In genomic region chr10:21184216-21184615, GRCh38 we compare ENCODE assay signal across 13 cellular contexts.
DNase-seq lines count a peak whose midpoint lies in the region; ATAC-seq, FAIRE-seq and TF ChIP-seq lines count a peak whose summit lies in the region.
"Had no signal": no experiment of that assay in that cellular context is flagged by ENCODE, and none has a peak within 500 bp of the region (broad histone marks: within the 10 kb centered on the region; RNA-seq: fewer than 3 reads in every experiment).

No MANE protein-coding gene starts in this region.

- H3K4me2 ChIP-seq in fibroblast of lung (ENCODE audit: extremely low read depth, insufficient read depth, low read length) (no peak overlapping the region), skeletal muscle satellite cell (ENCODE audit: low read length) (peak overlapping the region; percentile 2)
- H3K4me2 ChIP-seq: hepatocyte had no signal

- H3K27ac ChIP-seq in fibroblast of lung (ENCODE audit: insufficient read depth, low read length) (no peak overlapping the region), upper lobe of left lung (no peak overlapping the region), thyroid gland (no peak overlapping the region)
- H3K27ac ChIP-seq: hepatocyte, SJSA1 had no signal

- H3K79me2 ChIP-seq in fibroblast of lung (ENCODE audit: control insufficient read depth, insufficient read depth, low read length), result no peaks in the 10 kb centered on the region
- H3K79me2 ChIP-seq: hepatocyte had no signal

- H3K9me3 ChIP-seq in fibroblast of lung (ENCODE audit: control insufficient read depth, insufficient read depth, low read depth, low read length), result no peaks in the 10 kb centered on the region
- H3K9me3 ChIP-seq in skeletal muscle satellite cell (replicated peaks; ENCODE audit: low read length), result no peaks in the 10 kb centered on the region
- no peaks in the 10 kb centered on the region for H3K9me3 ChIP-seq in upper lobe of left lung
- H3K9me3 ChIP-seq in thyroid gland, result no peaks in the 10 kb centered on the region
- H3K9me3 ChIP-seq: prostate gland, SJSA1 had no signal

- TF ChIP-seq POLR2A in upper lobe of left lung (IDR thresholded peaks at IDR 0.05) (no peak), thyroid gland (IDR thresholded peaks at IDR 0.05) (no peak)

- H3K4me1 ChIP-seq in fibroblast of lung (ENCODE audit: control insufficient read depth, extremely low read depth, insufficient read depth, low read length), result no peaks in the 10 kb centered on the region
- H3K4me1 ChIP-seq in skeletal muscle satellite cell (ENCODE audit: control insufficient read depth, insufficient read depth, low read length), result peaks cover 26% of the 10 kb centered on the region
- H3K4me1 ChIP-seq in upper lobe of left lung, result no peaks in the 10 kb centered on the region
- H3K4me1 ChIP-seq in thyroid gland, result peaks cover 0 to 5% of the 10 kb centered on the region in 2 donors
- H3K4me1 ChIP-seq: prostate gland had no signal

- ATAC-seq in GM19463 (IDR thresholded peaks at IDR 0.05; ENCODE audit: unreplicated experiment), result no peak
- ATAC-seq in upper lobe of left lung (ENCODE audit: low FRiP score in 2 of 2), result no peak

- no peak for TF ChIP-seq EP300 in upper lobe of left lung (IDR thresholded peaks at IDR 0.05)

- H3K36me3 ChIP-seq in fibroblast of lung (ENCODE audit: control insufficient read depth, insufficient read depth, low read length) (no peaks in the 10 kb centered on the region), skeletal muscle satellite cell (ENCODE audit: insufficient read depth, low read length) (no peaks in the 10 kb centered on the region), upper lobe of left lung (no peaks in the 10 kb centered on the region), thyroid gland (no peaks in the 10 kb centered on the region)
- H3K36me3 ChIP-seq: prostate gland, SJSA1 had no signal

- H3K9ac ChIP-seq in fibroblast of lung (ENCODE audit: insufficient read depth, low read length) (no peak overlapping the region), skeletal muscle satellite cell (ENCODE audit: low read depth, low read length) (no peak overlapping the region)

- no peaks in the 10 kb centered on the region for H4K20me1 ChIP-seq in fibroblast of lung (ENCODE audit: control insufficient read depth, extremely low read depth, insufficient read depth, low read length)

- intact Hi-C loops in thyroid gland (cut with DNase I), result no loop called here

- WGBS in upper lobe of left lung, 2 donors, result 82 to 87% methylated on average over 2 of the region's 2 CpGs
- WGBS in thyroid gland, 2 donors, result 76 to 79% methylated on average over 2 of the region's 2 CpGs

- H3K4me3 ChIP-seq in fibroblast of lung (replicated peaks in 1 of 4; ENCODE audit: control extremely low read depth in 1 of 4, insufficient read depth in 1 of 4, low read depth in 3 of 4, low read length in 4 of 4), result no peak overlapping the region
- no peak overlapping the region for H3K4me3 ChIP-seq in skeletal muscle satellite cell (ENCODE audit: low read length)
- no peak overlapping the region for H3K4me3 ChIP-seq in upper lobe of left lung
- no peak overlapping the region for H3K4me3 ChIP-seq in thyroid gland (replicated peaks in 1 of 3)
- H3K4me3 ChIP-seq: hepatocyte, prostate gland, SJSA1 had no signal

- H2AFZ ChIP-seq in fibroblast of lung (ENCODE audit: low read length), result no peak overlapping the region
- H2AFZ ChIP-seq: hepatocyte had no signal

- no peaks in the 10 kb centered on the region for H3K27me3 ChIP-seq in fibroblast of lung (ENCODE audit: control insufficient read depth, insufficient read depth, low read length)
- no peaks in the 10 kb centered on the region for H3K27me3 ChIP-seq in skeletal muscle satellite cell (ENCODE audit: control insufficient read depth, insufficient read depth, low read length)
- H3K27me3 ChIP-seq in upper lobe of left lung, result no peaks in the 10 kb centered on the region
- H3K27me3 ChIP-seq in thyroid gland, result no peaks in the 10 kb centered on the region
- H3K27me3 ChIP-seq: hepatocyte, SJSA1 had no signal

- peak; percentile 90 for DNase-seq in NCI-H146 (lab: John Stamatoyannopoulos, UW)
- DNase-seq in RCC 7860 (ENCODE audit: low spot score), result peak; percentile 44
- peak; percentile 23 to 48 for DNase-seq in fibroblast of lung (ENCODE audit: low read depth in 2 of 2)
- no peak for DNase-seq in upper lobe of left lung
- DNase-seq in thyroid gland, result no peak
- DNase-seq: H7, NCI-H2107 had no signal

- FAIRE-seq in RCC 7860 (lab: Jason Lieb, UNC), result peak; percentile 27
- FAIRE-seq: GM12891 had no signal

- no peak for TF ChIP-seq CTCF in fibroblast of lung (conservative IDR thresholded peaks at IDR 0.05 in 1 of 2, IDR thresholded peaks at IDR 0.05 in 1 of 2; ENCODE audit: low read depth in 1 of 2, low read length in 2 of 2)
- no peak for TF ChIP-seq CTCF in upper lobe of left lung (IDR thresholded peaks at IDR 0.05)
- TF ChIP-seq CTCF in thyroid gland (IDR thresholded peaks at IDR 0.05), result no peak

Comparison
In these comparisons a context has a peak if more than half of its experiments do, and no peak if none do; other contexts are left out.
1. DNase-seq: peak in NCI-H146 (single experiment), RCC 7860 (single experiment) and fibroblast of lung (2 of 2); none in upper lobe of left lung (0 of 2) and thyroid gland (0 of 2).